1 cellular context compared by ENCODE assay signal in genomic region chr16:11296706-11297491, GRCh38.
TF ChIP-seq lines count a peak whose summit lies in the region.

No MANE protein-coding gene starts in this region.

TF ChIP-seq in HepG2, 621 proteins besides CTCF, POLR2A, EP300 and RAD21 (continued from another document and continues in another):
- peak; percentile 56 for TF ChIP-seq MED8 (CRISPR knock-in tag; IDR thresholded peaks at IDR 0.05; ENCODE audit: insufficient replicate concordance)
- no peak for TF ChIP-seq ZNF746 (CRISPR knock-in tag; IDR thresholded peaks at IDR 0.05)
- TF ChIP-seq CCAR2 (optimal IDR thresholded peaks at IDR 0.05; ENCODE audit: low read depth, low read length) = no peak
- TF ChIP-seq ZNF503 (CRISPR knock-in tag; IDR thresholded peaks at IDR 0.05) = peak; percentile 74
- TF ChIP-seq, protein P1, sequence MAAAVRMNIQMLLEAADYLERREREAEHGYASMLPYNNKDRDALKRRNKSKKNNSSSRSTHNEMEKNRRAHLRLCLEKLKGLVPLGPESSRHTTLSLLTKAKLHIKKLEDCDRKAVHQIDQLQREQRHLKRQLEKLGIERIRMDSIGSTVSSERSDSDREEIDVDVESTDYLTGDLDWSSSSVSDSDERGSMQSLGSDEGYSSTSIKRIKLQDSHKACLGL (CRISPR knock-in tag; IDR thresholded peaks at IDR 0.05) = 0 out of 2 replicates have a peak, but pooled peaks have one; percentile 49
- peak; percentile 82; the same call in 1 of the 2 replicates for TF ChIP-seq STAT6 (CRISPR knock-in tag; IDR thresholded peaks at IDR 0.05; ENCODE audit: borderline replicate concordance)
- no peak for TF ChIP-seq ZIK1 (CRISPR knock-in tag; IDR thresholded peaks at IDR 0.05; ENCODE audit: borderline replicate concordance, low read depth)
- peak; percentile 49; the same call in 1 of the 2 replicates for TF ChIP-seq POGZ (CRISPR knock-in tag; IDR thresholded peaks at IDR 0.05)
- peak; percentile 82 for TF ChIP-seq DPF2 (CRISPR knock-in tag; IDR thresholded peaks at IDR 0.05; ENCODE audit: borderline replicate concordance, low read depth)
- 0 out of 2 replicates have a peak, but pooled peaks have one; percentile 62 for TF ChIP-seq MEIS2 (CRISPR knock-in tag; IDR thresholded peaks at IDR 0.05)
- TF ChIP-seq XBP1 (CRISPR knock-in tag; IDR thresholded peaks at IDR 0.05) = 0 out of 2 replicates have a peak, but pooled peaks have one; percentile 36
- peak; percentile 53 for TF ChIP-seq PHF5A (CRISPR knock-in tag; IDR thresholded peaks at IDR 0.05; ENCODE audit: low read depth, unreplicated experiment)
- TF ChIP-seq SAFB2 (CRISPR knock-in tag; IDR thresholded peaks at IDR 0.05; ENCODE audit: borderline replicate concordance, low read depth) = no peak
- TF ChIP-seq, protein P2, sequence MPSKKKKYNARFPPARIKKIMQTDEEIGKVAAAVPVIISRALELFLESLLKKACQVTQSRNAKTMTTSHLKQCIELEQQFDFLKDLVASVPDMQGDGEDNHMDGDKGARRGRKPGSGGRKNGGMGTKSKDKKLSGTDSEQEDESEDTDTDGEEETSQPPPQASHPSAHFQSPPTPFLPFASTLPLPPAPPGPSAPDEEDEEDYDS (CRISPR knock-in tag; IDR thresholded peaks at IDR 0.05) = peak; percentile 77
- TF ChIP-seq SALL1 (CRISPR knock-in tag; IDR thresholded peaks at IDR 0.05) = peak; percentile 58; the same call in 1 of the 2 replicates
- peak; percentile 74 for TF ChIP-seq MEF2D (CRISPR knock-in tag; IDR thresholded peaks at IDR 0.05)
- TF ChIP-seq ZNF331 (CRISPR knock-in tag; IDR thresholded peaks at IDR 0.05) = peak; percentile 74
- peak; percentile 66; the same call in 1 of the 2 replicates for TF ChIP-seq TAF1 (CRISPR knock-in tag; IDR thresholded peaks at IDR 0.05)
- TF ChIP-seq ZFP41 (CRISPR knock-in tag; IDR thresholded peaks at IDR 0.05; ENCODE audit: borderline replicate concordance) = peak; percentile 30; the same call in 1 of the 2 replicates
- no peak for TF ChIP-seq ZNF766 (CRISPR knock-in tag; IDR thresholded peaks at IDR 0.05; ENCODE audit: borderline replicate concordance)
- 0 out of 2 replicates have a peak, but pooled peaks have one; percentile 58 for TF ChIP-seq ZBTB3 (CRISPR knock-in tag; IDR thresholded peaks at IDR 0.05; ENCODE audit: borderline replicate concordance, low read depth)
- TF ChIP-seq SIX1 (CRISPR knock-in tag; IDR thresholded peaks at IDR 0.05; ENCODE audit: borderline replicate concordance) = 0 out of 2 replicates have a peak, but pooled peaks have one; percentile 54
- TF ChIP-seq TCF12 (IDR thresholded peaks at IDR 0.05) = no peak
- TF ChIP-seq TCF12 (CRISPR knock-in tag; IDR thresholded peaks at IDR 0.05) = peak; percentile 18; the same call in 1 of the 2 replicates
- peak; percentile 31; the same call in 1 of the 2 replicates for TF ChIP-seq KDM3A (CRISPR knock-in tag; IDR thresholded peaks at IDR 0.05; ENCODE audit: low read depth)
- no peak for TF ChIP-seq MLLT10 (CRISPR knock-in tag; IDR thresholded peaks at IDR 0.05)
- TF ChIP-seq, protein P3, sequence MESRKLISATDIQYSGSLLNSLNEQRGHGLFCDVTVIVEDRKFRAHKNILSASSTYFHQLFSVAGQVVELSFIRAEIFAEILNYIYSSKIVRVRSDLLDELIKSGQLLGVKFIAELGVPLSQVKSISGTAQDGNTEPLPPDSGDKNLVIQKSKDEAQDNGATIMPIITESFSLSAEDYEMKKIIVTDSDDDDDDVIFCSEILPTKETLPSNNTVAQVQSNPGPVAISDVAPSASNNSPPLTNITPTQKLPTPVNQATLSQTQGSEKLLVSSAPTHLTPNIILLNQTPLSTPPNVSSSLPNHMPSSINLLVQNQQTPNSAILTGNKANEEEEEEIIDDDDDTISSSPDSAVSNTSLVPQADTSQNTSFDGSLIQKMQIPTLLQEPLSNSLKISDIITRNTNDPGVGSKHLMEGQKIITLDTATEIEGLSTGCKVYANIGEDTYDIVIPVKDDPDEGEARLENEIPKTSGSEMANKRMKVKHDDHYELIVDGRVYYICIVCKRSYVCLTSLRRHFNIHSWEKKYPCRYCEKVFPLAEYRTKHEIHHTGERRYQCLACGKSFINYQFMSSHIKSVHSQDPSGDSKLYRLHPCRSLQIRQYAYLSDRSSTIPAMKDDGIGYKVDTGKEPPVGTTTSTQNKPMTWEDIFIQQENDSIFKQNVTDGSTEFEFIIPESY (CRISPR knock-in tag; IDR thresholded peaks at IDR 0.05) = peak; percentile 51; the same call in 1 of the 2 replicates
- TF ChIP-seq ESRRA (CRISPR knock-in tag; IDR thresholded peaks at IDR 0.05; ENCODE audit: low read depth) = peak; percentile 76; the same call in 1 of the 2 replicates
- TF ChIP-seq, protein P4, sequence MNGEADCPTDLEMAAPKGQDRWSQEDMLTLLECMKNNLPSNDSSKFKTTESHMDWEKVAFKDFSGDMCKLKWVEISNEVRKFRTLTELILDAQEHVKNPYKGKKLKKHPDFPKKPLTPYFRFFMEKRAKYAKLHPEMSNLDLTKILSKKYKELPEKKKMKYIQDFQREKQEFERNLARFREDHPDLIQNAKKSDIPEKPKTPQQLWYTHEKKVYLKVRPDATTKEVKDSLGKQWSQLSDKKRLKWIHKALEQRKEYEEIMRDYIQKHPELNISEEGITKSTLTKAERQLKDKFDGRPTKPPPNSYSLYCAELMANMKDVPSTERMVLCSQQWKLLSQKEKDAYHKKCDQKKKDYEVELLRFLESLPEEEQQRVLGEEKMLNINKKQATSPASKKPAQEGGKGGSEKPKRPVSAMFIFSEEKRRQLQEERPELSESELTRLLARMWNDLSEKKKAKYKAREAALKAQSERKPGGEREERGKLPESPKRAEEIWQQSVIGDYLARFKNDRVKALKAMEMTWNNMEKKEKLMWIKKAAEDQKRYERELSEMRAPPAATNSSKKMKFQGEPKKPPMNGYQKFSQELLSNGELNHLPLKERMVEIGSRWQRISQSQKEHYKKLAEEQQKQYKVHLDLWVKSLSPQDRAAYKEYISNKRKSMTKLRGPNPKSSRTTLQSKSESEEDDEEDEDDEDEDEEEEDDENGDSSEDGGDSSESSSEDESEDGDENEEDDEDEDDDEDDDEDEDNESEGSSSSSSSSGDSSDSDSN (CRISPR knock-in tag; IDR thresholded peaks at IDR 0.05) = peak; percentile 47
- 0 out of 2 replicates have a peak, but pooled peaks have one; percentile 58 for TF ChIP-seq PAWR (CRISPR knock-in tag; IDR thresholded peaks at IDR 0.05; ENCODE audit: borderline replicate concordance)
- TF ChIP-seq, protein P5, sequence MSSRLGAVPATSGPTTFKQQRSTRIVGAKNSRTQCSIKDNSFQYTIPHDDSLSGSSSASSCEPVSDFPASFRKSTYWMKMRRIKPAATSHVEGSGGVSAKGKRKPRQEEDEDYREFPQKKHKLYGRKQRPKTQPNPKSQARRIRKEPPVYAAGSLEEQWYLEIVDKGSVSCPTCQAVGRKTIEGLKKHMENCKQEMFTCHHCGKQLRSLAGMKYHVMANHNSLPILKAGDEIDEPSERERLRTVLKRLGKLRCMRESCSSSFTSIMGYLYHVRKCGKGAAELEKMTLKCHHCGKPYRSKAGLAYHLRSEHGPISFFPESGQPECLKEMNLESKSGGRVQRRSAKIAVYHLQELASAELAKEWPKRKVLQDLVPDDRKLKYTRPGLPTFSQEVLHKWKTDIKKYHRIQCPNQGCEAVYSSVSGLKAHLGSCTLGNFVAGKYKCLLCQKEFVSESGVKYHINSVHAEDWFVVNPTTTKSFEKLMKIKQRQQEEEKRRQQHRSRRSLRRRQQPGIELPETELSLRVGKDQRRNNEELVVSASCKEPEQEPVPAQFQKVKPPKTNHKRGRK (CRISPR knock-in tag; IDR thresholded peaks at IDR 0.05) = no peak
- peak; percentile 72; the same call in 1 of the 2 replicates for TF ChIP-seq ZBED4 (CRISPR knock-in tag; IDR thresholded peaks at IDR 0.05; ENCODE audit: borderline replicate concordance)
- TF ChIP-seq YEATS4 (CRISPR knock-in tag; IDR thresholded peaks at IDR 0.05; ENCODE audit: borderline replicate concordance) = peak; percentile 39; the same call in 1 of the 2 replicates
- peak; percentile 20; the same call in 1 of the 2 replicates for TF ChIP-seq KMT2A (CRISPR knock-in tag; IDR thresholded peaks at IDR 0.05)
- peak; percentile 53; the same call in 1 of the 2 replicates for TF ChIP-seq FOXO1 (CRISPR knock-in tag; IDR thresholded peaks at IDR 0.05)
- peak; percentile 65 for TF ChIP-seq PPARG (CRISPR knock-in tag; conservative IDR thresholded peaks at IDR 0.05)
- TF ChIP-seq ARNTL (CRISPR knock-in tag; IDR thresholded peaks at IDR 0.05) = peak; percentile 80
- no peak for TF ChIP-seq RFX3 (CRISPR knock-in tag; IDR thresholded peaks at IDR 0.05)
- 0 out of 2 replicates have a peak, but pooled peaks have one; percentile 42 for TF ChIP-seq ZNF782 (CRISPR knock-in tag; IDR thresholded peaks at IDR 0.05; ENCODE audit: borderline replicate concordance)
- no peak for TF ChIP-seq ZBTB1 (CRISPR knock-in tag; IDR thresholded peaks at IDR 0.05; ENCODE audit: borderline replicate concordance)
- 0 out of 2 replicates have a peak, but pooled peaks have one; percentile 72 for TF ChIP-seq ZNF816 (CRISPR knock-in tag; IDR thresholded peaks at IDR 0.05; ENCODE audit: borderline replicate concordance)
- TF ChIP-seq DDIT3 (CRISPR knock-in tag; IDR thresholded peaks at IDR 0.05) = peak; percentile 29; the same call in 1 of the 2 replicates
- no peak; the same call in 1 of the 2 replicates for TF ChIP-seq ZNF225 (CRISPR knock-in tag; IDR thresholded peaks at IDR 0.05)
- TF ChIP-seq ZNF382 (CRISPR knock-in tag; IDR thresholded peaks at IDR 0.05; ENCODE audit: borderline replicate concordance) = no peak
- no peak for TF ChIP-seq ZNF589 (CRISPR knock-in tag; conservative IDR thresholded peaks at IDR 0.05)
- no peak for TF ChIP-seq ZNF296 (CRISPR knock-in tag; conservative IDR thresholded peaks at IDR 0.05)
- TF ChIP-seq ZNF781 (CRISPR knock-in tag; IDR thresholded peaks at IDR 0.05; ENCODE audit: borderline replicate concordance, not compliant biosample characterization) = peak; percentile 32
- 0 out of 2 replicates have a peak, but pooled peaks have one; percentile 29 for TF ChIP-seq ZNF431 (CRISPR knock-in tag; IDR thresholded peaks at IDR 0.05; ENCODE audit: borderline replicate concordance, low read depth)
- TF ChIP-seq ZFP1 (CRISPR knock-in tag; IDR thresholded peaks at IDR 0.05) = no peak
